ENCODE assay signal across 11 cellular contexts in genomic region chr3:130779031-130779430, GRCh38. TPM values are rescaled to one million over a fixed set of nuclear protein-coding genes. Genes with fewer than 3 reads are reported as not detected.
DNase-seq lines count a peak whose midpoint lies in the region; ATAC-seq and TF ChIP-seq lines count a peak whose summit lies in the region.
"Had no signal": no experiment of that assay in that cellular context is flagged by ENCODE, and none has a peak within 500 bp of the region (broad histone marks: within the 10 kb centered on the region; RNA-seq: fewer than 3 reads in every experiment).

No MANE protein-coding gene starts in this region.

- H3K4me3 ChIP-seq in GM06990 (replicated peaks; ENCODE audit: low read depth, low read length) (no peak overlapping the region), thyroid gland (replicated peaks in 1 of 3) (no peak overlapping the region)

- no peak for TF ChIP-seq POLR2A in thyroid gland (IDR thresholded peaks at IDR 0.05)

- no peaks in the 10 kb centered on the region for H3K9me3 ChIP-seq in thyroid gland

- peak; percentile 59 for DNase-seq in GM06990 (ENCODE audit: extremely low read depth, insufficient read length)
- peak; percentile 86 for DNase-seq in NCI-H1417 treated with DMSO at 0.1 percent for 48 hours (lab: John Stamatoyannopoulos, UW)
- no peak for DNase-seq in activated CD4-positive, alpha-beta T cell treated with anti-CD3 and anti-CD28 coated beads for 1 hour
- no peak for DNase-seq in natural killer cell
- DNase-seq in activated effector memory CD4-positive, alpha-beta T cell treated with anti-CD3 and anti-CD28 coated beads, Interleukin-2, amount 50 U/mL, for 16 hours = no peak
- DNase-seq in thyroid gland = no peak
- DNase-seq: hippocampal formation; stimulated activated CD4-positive, alpha-beta T cell treated with anti-CD3 and anti-CD28 coated beads, Interleukin-4, amount 100 ng/mL, for 4 hours had no signal

- H3K4me3 Mint-ChIP-seq in natural killer cell = no peak overlapping the region
- H3K4me3 Mint-ChIP-seq: dendritic cell treated with granulocyte-macrophage colony-stimulating factor and Interleukin-4, amounts not matched to agents 40 ng/mL and 50 ng/mL, for 4 days had no signal

- H3K4me1 ChIP-seq in thyroid gland = no peaks in the 10 kb centered on the region

- intact Hi-C loops in natural killer cell (cut with micrococcal nuclease) (no loop called here), thyroid gland (cut with DNase I) (no loop called here)

- 51 to 54% methylated on average over 1 of the region's 1 CpG for WGBS in thyroid gland, 2 donors

- H3K27me3 ChIP-seq in GM06990 (replicated peaks; ENCODE audit: control insufficient read depth, insufficient read depth, low read length) (no peaks in the 10 kb centered on the region), thyroid gland (no peaks in the 10 kb centered on the region)

- H3K27ac ChIP-seq in thyroid gland = no peak overlapping the region

- no peaks in the 10 kb centered on the region for H3K9me3 Mint-ChIP-seq in natural killer cell
- H3K9me3 Mint-ChIP-seq: dendritic cell treated with granulocyte-macrophage colony-stimulating factor and Interleukin-4, amounts not matched to agents 40 ng/mL and 50 ng/mL, for 4 days had no signal

- no peaks in the 10 kb centered on the region for H3K4me1 Mint-ChIP-seq in natural killer cell

- no peaks in the 10 kb centered on the region for H3K36me3 Mint-ChIP-seq in natural killer cell

- H3K36me3 ChIP-seq in GM06990 (ENCODE audit: control insufficient read depth, insufficient read depth, low read length) (no peaks in the 10 kb centered on the region), thyroid gland (no peaks in the 10 kb centered on the region)

- ATAC-seq in GM19397 (IDR thresholded peaks at IDR 0.05; ENCODE audit: unreplicated experiment) (peak; percentile 96), HG02938 (IDR thresholded peaks at IDR 0.05; ENCODE audit: unreplicated experiment) (peak; percentile 85), natural killer cell (no peak)

- no peak overlapping the region for H3K27ac Mint-ChIP-seq in natural killer cell
- H3K27ac Mint-ChIP-seq: dendritic cell treated with granulocyte-macrophage colony-stimulating factor and Interleukin-4, amounts not matched to agents 40 ng/mL and 50 ng/mL, for 4 days had no signal

- no peak for TF ChIP-seq CTCF in GM06990 (IDR thresholded peaks at IDR 0.05; ENCODE audit: insufficient read depth, low read length, poor library complexity, severe bottlenecking)
- TF ChIP-seq CTCF in natural killer cell (IDR thresholded peaks at IDR 0.05) = no peak
- no peak for TF ChIP-seq CTCF in thyroid gland (IDR thresholded peaks at IDR 0.05)

- peaks cover 9 to 35% of the 10 kb centered on the region in 2 donors for H3K27me3 Mint-ChIP-seq in natural killer cell (ENCODE audit: low read depth in 2 of 2)
- H3K27me3 Mint-ChIP-seq: dendritic cell treated with granulocyte-macrophage colony-stimulating factor and Interleukin-4, amounts not matched to agents 40 ng/mL and 50 ng/mL, for 4 days had no signal

RNA-seq across cellular contexts. Expression of gene PIK3R4, which starts 32.4 kb away (rescaled TPM):
- total RNA-seq in natural killer cell (10 to 100 TPM; 14.3 to 20.8 (median 17.0) TPM), thyroid gland (10 to 100 TPM; 50.5 to 61.3 (median 54.7) TPM)

Comparison
In these comparisons a context has a peak if more than half of its experiments do, and no peak if none do; other contexts are left out.
1. DNase-seq: peak in GM06990 (single experiment) and NCI-H1417 treated with DMSO at 0.1 percent for 48 hours (single experiment); none in activated CD4-positive, alpha-beta T cell treated with anti-CD3 and anti-CD28 coated beads for 1 hour (single experiment), natural killer cell (single experiment), activated effector memory CD4-positive, alpha-beta T cell treated with anti-CD3 and anti-CD28 coated beads, Interleukin-2, amount 50 U/mL, for 16 hours (single experiment) and thyroid gland (0 of 2).
2. ATAC-seq: peak in GM19397 (single experiment) and HG02938 (single experiment); none in natural killer cell (0 of 3).